10 cellular contexts compared by ENCODE assay signal in the genomic region with DNA sequence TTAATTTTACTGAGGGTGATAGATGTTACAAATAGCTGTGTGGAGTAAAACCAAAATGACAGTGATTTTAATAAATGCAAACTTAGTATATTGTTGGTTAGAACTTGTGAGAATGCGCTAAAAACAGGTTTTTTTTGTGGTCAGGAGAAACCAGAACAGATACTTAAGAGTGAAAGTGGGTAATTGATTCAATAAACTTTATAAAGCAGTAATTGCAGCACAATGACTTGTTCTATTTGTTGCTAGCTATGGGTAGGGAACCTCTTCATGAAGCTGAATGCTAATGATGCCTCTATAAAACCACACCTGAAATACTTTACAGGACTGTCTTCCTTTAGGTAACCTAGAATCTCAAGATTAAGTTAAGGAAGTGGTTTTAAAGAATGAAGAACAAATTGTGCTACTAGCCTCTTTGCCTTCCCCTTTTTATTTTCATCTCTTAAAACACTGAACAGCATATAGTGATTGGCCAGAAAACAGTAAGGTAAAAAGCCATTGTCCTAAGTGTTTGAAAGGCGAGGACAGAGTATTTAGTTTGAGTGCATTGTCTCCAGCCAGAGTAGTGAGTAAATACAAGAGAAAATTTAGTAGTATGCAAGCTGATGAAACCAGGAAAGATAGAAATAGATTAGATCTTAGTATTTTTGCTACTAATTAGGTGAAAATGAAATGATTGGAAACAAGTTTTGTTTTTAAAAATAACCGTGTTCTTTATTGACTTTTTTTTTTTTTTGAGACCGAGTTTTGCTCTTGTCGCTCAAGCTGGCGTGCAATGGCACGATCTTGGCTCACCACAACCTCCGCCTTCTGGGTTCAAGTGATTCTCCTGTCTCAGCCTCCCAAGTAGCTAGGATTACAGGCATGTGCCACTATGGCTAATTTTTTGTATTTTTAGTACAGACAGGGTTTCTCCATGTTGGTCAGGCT. TPM values are rescaled to one million over a fixed set of nuclear protein-coding genes. Genes with fewer than 3 reads are reported as not detected.
DNase-seq lines count a peak whose midpoint lies in the region; ATAC-seq and TF ChIP-seq lines count a peak whose summit lies in the region.
"Had no signal": no experiment of that assay in that cellular context is flagged by ENCODE, and none has a peak within 500 bp of the region (broad histone marks: within the 10 kb centered on the region; RNA-seq: fewer than 3 reads in every experiment).

No MANE protein-coding gene starts in this region.

- H3K27me3 Mint-ChIP-seq in CD14-positive monocyte (ENCODE audit: low read depth in 3 of 3): no peaks in the 10 kb centered on the region
- no peaks in the 10 kb centered on the region for H3K27me3 Mint-ChIP-seq in H9 (ENCODE audit: low read depth)

- H3K4me1 ChIP-seq in H9 (ENCODE audit: insufficient read depth, low read length): no peaks in the 10 kb centered on the region

- H4K91ac ChIP-seq in H9 (ENCODE audit: insufficient read length, low read depth, low read length): no peak overlapping the region

- no peak overlapping the region for H3K18ac ChIP-seq in H9 (ENCODE audit: insufficient read length, low read depth, low read length)

- no peaks in the 10 kb centered on the region for H3K9me3 ChIP-seq in H9 (ENCODE audit: control insufficient read depth, low read depth, low read length)
- no peaks in the 10 kb centered on the region for H3K9me3 ChIP-seq in SK-N-MC (ENCODE audit: low read depth, low read length)

- ATAC-seq in GM18517 (IDR thresholded peaks at IDR 0.05; ENCODE audit: unreplicated experiment): no peak

- H3K4me3 Mint-ChIP-seq in CD14-positive monocyte (no peak overlapping the region), H9 (no peak overlapping the region; a peak in 1 of 5 replicates)

- no peak overlapping the region for H2AK5ac ChIP-seq in H9 (ENCODE audit: insufficient read length, low read length)

- no peak overlapping the region for H3K4ac ChIP-seq in H9 (ENCODE audit: low read depth, low read length)

- H3K23ac ChIP-seq in H9 (ENCODE audit: insufficient read length, low read depth, low read length): no peak overlapping the region

- no peak overlapping the region for H2AFZ ChIP-seq in H9 (ENCODE audit: low read length)

- intact Hi-C loops in CD14-positive monocyte (cut with micrococcal nuclease): no loop called here

- peaks cover 42% of the 10 kb centered on the region for H3K4me1 Mint-ChIP-seq in CD14-positive monocyte
- peaks cover 19 to 21% of the 10 kb centered on the region in 2 experiments for H3K4me1 Mint-ChIP-seq in H9

- H2BK120ac ChIP-seq in H9 (ENCODE audit: low read depth, low read length, poor library complexity, severe bottlenecking): no peak overlapping the region

- H3K27ac Mint-ChIP-seq in CD14-positive monocyte (peak overlapping the region; percentile 40 to 83 (median 53)), H9 (peak overlapping the region in 2 of 3 experiments; percentile 7 to 83; a peak in 3 of 7 replicates)

- H3K79me1 ChIP-seq in H9 (ENCODE audit: insufficient read depth, low read depth, low read length, poor library complexity, severe bottlenecking): peaks cover 2% of the 10 kb centered on the region

- H3K9ac ChIP-seq in H9 (ENCODE audit: extremely low read depth, insufficient read length, low read length): no peak overlapping the region
- no peak overlapping the region for H3K9ac ChIP-seq in SK-N-MC (ENCODE audit: insufficient read length)

- H3K79me2 ChIP-seq in H9 (ENCODE audit: insufficient read depth, low read length): peaks cover 13% of the 10 kb centered on the region; the same call in 1 of the 2 replicates

- H3T11ph ChIP-seq in H9 (ENCODE audit: low read length): no peak overlapping the region

- H3K4me2 ChIP-seq in H9 (ENCODE audit: insufficient read depth, insufficient read length, low read length): no peak overlapping the region

- DNase-seq in CD14-positive monocyte (ENCODE audit: low spot score) (no peak), H9 (no peak), SK-N-MC (ENCODE audit: low read depth, low spot score) (no peak), medulla oblongata (ENCODE audit: extremely low spot score) (peak; percentile 32), coronary artery (ENCODE audit: low spot score) (no peak), NCI-H446 treated with DMSO at 0.1 percent for 48 hours (lab: John Stamatoyannopoulos, UW) (no peak), putamen (ENCODE audit: low spot score) (no peak)
- DNase-seq: activated CD8-positive, alpha-beta memory T cell treated with anti-CD3 and anti-CD28 coated beads, Interleukin-2, amount 50 U/mL, for 48 hours; dermis blood vessel endothelial cell had no signal

- H3K27me3 ChIP-seq in H9 (ENCODE audit: insufficient read depth, low read length): no peaks in the 10 kb centered on the region

- no peak overlapping the region for H4K5ac ChIP-seq in H9 (ENCODE audit: insufficient read length, low read depth, low read length)

- no peak overlapping the region for H4K8ac ChIP-seq in H9 (replicated peaks; ENCODE audit: insufficient read length, low read depth, low read length)

- H3K14ac ChIP-seq in H9 (ENCODE audit: insufficient read depth, low read length): no peak overlapping the region

- no peak overlapping the region for H3K27ac ChIP-seq in H9 (ENCODE audit: insufficient read length, low read depth, low read length)
- peak overlapping the region; percentile 71 for H3K27ac ChIP-seq in SK-N-MC
- H3K27ac ChIP-seq in coronary artery: peak overlapping the region in 1 of 2 donors; percentile 0

- no peak overlapping the region for H2BK15ac ChIP-seq in H9 (ENCODE audit: low read depth, low read length)

- H3K9me3 Mint-ChIP-seq in CD14-positive monocyte (no peaks in the 10 kb centered on the region), H9 (no peaks in the 10 kb centered on the region)

- no peak overlapping the region for H3K56ac ChIP-seq in H9 (ENCODE audit: insufficient read length, low read depth, low read length)

- no peak overlapping the region for H2BK5ac ChIP-seq in H9 (ENCODE audit: insufficient read length, low read length)

- H2BK20ac ChIP-seq in H9 (ENCODE audit: low read depth, low read length, poor library complexity, severe bottlenecking): no peak overlapping the region

- TF ChIP-seq CTCF in CD14-positive monocyte (IDR thresholded peaks at IDR 0.05) (no peak), H9 (conservative IDR thresholded peaks at IDR 0.05) (no peak), coronary artery (IDR thresholded peaks at IDR 0.05) (no peak)

- H4K20me1 ChIP-seq in H9 (ENCODE audit: control insufficient read depth, insufficient read depth, insufficient read length): no peaks in the 10 kb centered on the region

- no peak overlapping the region for H2BK12ac ChIP-seq in H9 (ENCODE audit: insufficient read length, low read depth, low read length)

- peaks cover 70% of the 10 kb centered on the region for H3K36me3 ChIP-seq in SK-N-MC (ENCODE audit: insufficient read depth, low read length)

- WGBS in H9 (ENCODE audit: extremely low coverage, insufficient read length, low lambda C conversion rate): no CpG with 5 or more reads among the region's 8 CpGs

- H3K4me3 ChIP-seq in SK-N-MC (no peak overlapping the region), coronary artery (no peak overlapping the region)

- H3K23me2 ChIP-seq in H9 (ENCODE audit: insufficient read length, low read depth, low read length, poor library complexity, severe bottlenecking): peaks cover 4% of the 10 kb centered on the region

- peaks cover 12 to 36% of the 10 kb centered on the region in 2 donors for H3K36me3 Mint-ChIP-seq in CD14-positive monocyte
- peaks cover 1 to 18% (median 8%) of the 10 kb centered on the region in 3 experiments; a peak in 6 of 7 replicates for H3K36me3 Mint-ChIP-seq in H9 (ENCODE audit: insufficient read depth in 1 of 3, low read depth in 3 of 3)

RNA-seq across cellular contexts. Expression of gene GGNBP2, which starts 6.0 kb away (rescaled TPM):
- polyA plus RNA-seq in CD14-positive monocyte: 10 to 100 TPM; 22.3 to 31.5 TPM
- total RNA-seq in H9 (2021): 52.8 and 55.6 TPM in 2 replicates

RNA-seq across cellular contexts. Expression of gene PIGW, which starts 16.0 kb away (rescaled TPM):
- 1 to 10 TPM; 3.1 to 5.9 TPM for polyA plus RNA-seq in CD14-positive monocyte
- 24.6 and 26.2 TPM in 2 replicates for total RNA-seq in H9 (2021)

RNA-seq across cellular contexts. Expression of gene MYO19, which starts 16.1 kb away (rescaled TPM):
- 1 to 10 TPM; 1.2 to 1.9 TPM for polyA plus RNA-seq in CD14-positive monocyte
- total RNA-seq in H9 (2021): 134 and 144 TPM in 2 replicates

RNA-seq across cellular contexts. Expression of gene DHRS11, which starts 40.9 kb away (rescaled TPM):
- 1 to 10 TPM; 1.2 to 2.7 TPM for polyA plus RNA-seq in CD14-positive monocyte
- 27.4 and 27.9 TPM in 2 replicates for total RNA-seq in H9 (2021)

RNA-seq across cellular contexts. Expression of gene MRM1, which starts 50.6 kb away (rescaled TPM):
- polyA plus RNA-seq in CD14-positive monocyte: 1 to 10 TPM in 1 of 2 donors, under 1 TPM in 1; 0.82 to 1.5 TPM
- 10.3 and 11.6 TPM in 2 replicates for total RNA-seq in H9 (2021)
